ENCODE assay signal across 8 cellular contexts in genomic region chr2:68156419-68156818, GRCh38. TPM values are rescaled to one million over a fixed set of nuclear protein-coding genes. Genes with fewer than 3 reads are reported as not detected.
DNase-seq lines count a peak whose midpoint lies in the region; ATAC-seq and TF ChIP-seq lines count a peak whose summit lies in the region.

No MANE protein-coding gene starts in this region.

- H3K4me3 Mint-ChIP-seq in MCF 10A (ENCODE audit: unreplicated experiment) (peak overlapping the region; percentile 98), mesothelial cell of epicardium (peak overlapping the region; percentile 92)

- peak overlapping the region; percentile 89 to 92 for H3K27ac ChIP-seq in right atrium auricular region

- H3K4me1 ChIP-seq in right atrium auricular region: peaks cover 0 to 48% of the 10 kb centered on the region in 2 donors

- H3K36me3 Mint-ChIP-seq in MCF 10A (ENCODE audit: insufficient read depth, unreplicated experiment): peaks cover 34% of the 10 kb centered on the region
- H3K36me3 Mint-ChIP-seq in mesothelial cell of epicardium: peaks cover 14% of the 10 kb centered on the region

- H3K27ac Mint-ChIP-seq in MCF 10A (ENCODE audit: low read depth, unreplicated experiment) (peak overlapping the region; percentile 100), mesothelial cell of epicardium (peak overlapping the region; percentile 100)

- H3K27me3 ChIP-seq in right atrium auricular region: no peaks in the 10 kb centered on the region

- DNase-seq in right atrium auricular region (ENCODE audit: low spot score) (no peak), cardiac septum (ENCODE audit: low spot score) (no peak), MCF 10A (ENCODE audit: unreplicated experiment) (no peak), mesothelial cell of epicardium (ENCODE audit: low spot score in 2 of 2, unreplicated experiment in 2 of 2) (no peak), COR-L47 (lab: John Stamatoyannopoulos, UW) (no peak), NK-92 (lab: John Stamatoyannopoulos, UW; ENCODE audit: unreplicated experiment) (no peak), DMS53 treated with DMSO at 0.1 percent for 48 hours (lab: John Stamatoyannopoulos, UW; ENCODE audit: unreplicated experiment) (no peak)

- H3K9me3 Mint-ChIP-seq in MCF 10A (ENCODE audit: unreplicated experiment) (no peaks in the 10 kb centered on the region), mesothelial cell of epicardium (no peaks in the 10 kb centered on the region)

- no peak for ATAC-seq in GM21576 (IDR thresholded peaks at IDR 0.05; ENCODE audit: unreplicated experiment)

- BruUV-seq in MCF 10A (replicated peaks; lab: Mats Ljungman, UMichigan): no TSS peak

- POLR2A ChIA-PET in MCF 10A (lab: Yijun Ruan, JAX): interaction anchor here (0.7 to 3.4 kb wide), 20 partner anchors 12 to 1004 kb away, joined by 3 to 66 read pairs (median 8); partner anchors contain the start of genes C1D and PPP3R1

- CTCF ChIA-PET in MCF 10A (lab: Yijun Ruan, JAX): interaction anchor here (0.9 to 2.5 kb wide), 9 partner anchors 12 to 285 kb away, joined by 3 to 13 read pairs (median 4); no protein-coding TSS in a partner anchor

- H3K27me3 Mint-ChIP-seq in MCF 10A (ENCODE audit: insufficient read depth, unreplicated experiment) (no peaks in the 10 kb centered on the region), mesothelial cell of epicardium (ENCODE audit: low read depth) (no peaks in the 10 kb centered on the region)

- no peaks in the 10 kb centered on the region for H3K9me3 ChIP-seq in right atrium auricular region

- intact Hi-C loops in cardiac septum (cut with DNase I): loop anchor here (2.0 to 10.0 kb wide), 2 partner anchors 92 to 96 kb away; partner anchors contain the start of genes C1D and PPP3R1
- intact Hi-C loops in MCF 10A (cut with micrococcal nuclease): loop anchor here (2.0 to 5.0 kb wide), 3 partner anchors 36 to 96 kb away; partner anchors contain the start of gene PPP3R1

- H3K36me3 ChIP-seq in right atrium auricular region: peaks cover 15% of the 10 kb centered on the region

- peak overlapping the region; percentile 74 to 78 for H3K4me3 ChIP-seq in right atrium auricular region

- H3K4me1 Mint-ChIP-seq in MCF 10A (ENCODE audit: insufficient read depth, unreplicated experiment) (peaks cover 13% of the 10 kb centered on the region), mesothelial cell of epicardium (peaks cover 25% of the 10 kb centered on the region)

- no peak for TF ChIP-seq CTCF in right atrium auricular region (IDR thresholded peaks at IDR 0.05)
- no peak for TF ChIP-seq CTCF in MCF 10A (IDR thresholded peaks at IDR 0.05; ENCODE audit: unreplicated experiment)
- no peak for TF ChIP-seq CTCF in mesothelial cell of epicardium (IDR thresholded peaks at IDR 0.05; ENCODE audit: unreplicated experiment)

RNA-seq across cellular contexts. Expression of gene PNO1, which starts 1.3 kb away (rescaled TPM):
- total RNA-seq in right atrium auricular region (10 to 100 TPM in 1 of 2 donors, 1 to 10 TPM in 1; 8.7 to 12.0 TPM), cardiac septum (10.8 TPM), MCF 10A (2022) (27.9 and 35.0 TPM in 2 replicates), mesothelial cell of epicardium (14.0 to 15.2 TPM (median 14.2 TPM) in 3 replicates)
